1 cellular context compared by ENCODE assay signal in genomic region chr14:88630565-88630964, GRCh38.
TF ChIP-seq lines count a peak whose summit lies in the region.

No MANE protein-coding gene starts in this region.

TF ChIP-seq in GM12878, 131 proteins besides CTCF, POLR2A, EP300 and RAD21 (continued from another document):
- TF ChIP-seq CEBPZ (IDR thresholded peaks at IDR 0.05; ENCODE audit: low read depth, low read length) (no peak), NRF1 (conservative IDR thresholded peaks at IDR 0.05; ENCODE audit: low read depth, low read length) (no peak), RELB (IDR thresholded peaks at IDR 0.05; ENCODE audit: low read depth) (peak; percentile 58; the same call in 1 of the 2 replicates), PAX8 (IDR thresholded peaks at IDR 0.05) (no peak), HDAC2 (IDR thresholded peaks at IDR 0.05) (no peak), RBBP5 (conservative IDR thresholded peaks at IDR 0.05) (no peak), PBX3 (IDR thresholded peaks at IDR 0.05; ENCODE audit: insufficient replicate concordance, low read depth, low read length) (no peak), E2F8 (IDR thresholded peaks at IDR 0.05; ENCODE audit: low read depth, partially characterized antibody) (no peak), BCLAF1 (IDR thresholded peaks at IDR 0.05) (no peak), SMAD5 (IDR thresholded peaks at IDR 0.05; ENCODE audit: low read depth) (no peak), MTA2 (IDR thresholded peaks at IDR 0.05; ENCODE audit: low read depth) (no peak; the same call in 1 of the 2 replicates), CREM (IDR thresholded peaks at IDR 0.05; ENCODE audit: low read depth) (0 out of 2 replicates have a peak, but pooled peaks have one; percentile 15), ZBTB33 (IDR thresholded peaks at IDR 0.05) (no peak), RCOR1 (conservative IDR thresholded peaks at IDR 0.05; ENCODE audit: low read depth, low read length) (no peak), BCL11A (IDR thresholded peaks at IDR 0.05; ENCODE audit: low read depth, low read length) (peak; percentile 55; the same call in 1 of the 2 replicates), MXI1 (IDR thresholded peaks at IDR 0.05; ENCODE audit: low read depth, low read length) (no peak), ZBTB4 (CRISPR knock-in tag; IDR thresholded peaks at IDR 0.05) (no peak), EGR1 (IDR thresholded peaks at IDR 0.05; ENCODE audit: borderline replicate concordance in 1 of 2, low read depth in 2 of 2, low read length in 2 of 2) (no peak), SREBF2 (IDR thresholded peaks at IDR 0.05; ENCODE audit: low read length) (no peak), CREB1 (IDR thresholded peaks at IDR 0.05; ENCODE audit: low read depth) (no peak), MLLT1 (IDR thresholded peaks at IDR 0.05) (peak; percentile 42; the same call in 1 of the 2 replicates), CHD2 (IDR thresholded peaks at IDR 0.05; ENCODE audit: borderline replicate concordance, low read depth, low read length) (no peak), WRNIP1 (IDR thresholded peaks at IDR 0.05; ENCODE audit: borderline replicate concordance, low read depth, low read length) (no peak), NKRF (conservative IDR thresholded peaks at IDR 0.05) (no peak), ATF3 (IDR thresholded peaks at IDR 0.05; ENCODE audit: borderline replicate concordance, extremely low read depth, low read depth, low read length) (no peak), TCF7 (IDR thresholded peaks at IDR 0.05; ENCODE audit: borderline replicate concordance) (no peak)
